Comparison of ENCODE assay signal across 10 cellular contexts in genomic region chrY:2824493-2824892, GRCh38. TPM values are rescaled to one million over a fixed set of nuclear protein-coding genes. Genes with fewer than 3 reads are reported as not detected.
"Had no signal": no experiment of that assay in that cellular context is flagged by ENCODE, and none has a peak within 500 bp of the region (broad histone marks: within the 10 kb centered on the region; RNA-seq: fewer than 3 reads in every experiment).

No MANE protein-coding gene starts in this region.

- H2AFZ ChIP-seq: GM23338 had no signal

- H3K4me2 ChIP-seq: GM23338 had no signal

- H3K9me3 Mint-ChIP-seq: GM23338, H9 had no signal

- H3K4me1 Mint-ChIP-seq: H9 had no signal

- DNase-seq: H9, HCEC 1CT, IMR-90, KG1 had no signal

- ATAC-seq: GM23338, K562 had no signal

- H3K27ac ChIP-seq: HL-60 had no signal

- H3K27ac Mint-ChIP-seq: GM23338, H9 had no signal

- H3K4me3 ChIP-seq: GM23338, K562 had no signal

- FAIRE-seq: H1, H54, K562 had no signal

- H3K4me3 Mint-ChIP-seq: GM23338, H9 had no signal

RNA-seq across cellular contexts. Expression of gene RPS4Y1, which starts 16.9 kb away (rescaled TPM):
- total RNA-seq: H9, IMR-90 had no signal
- polyA plus RNA-seq: IMR-90, K562 had no signal

RNA-seq across cellular contexts. Expression of gene SRY, which starts 37.0 kb away (rescaled TPM):
- total RNA-seq: H9, HT1080, IMR-90, K562 had no signal
- polyA plus RNA-seq: IMR-90, K562 had no signal
